ENCODE assay signal across 14 cellular contexts in genomic region chr4:189436207-189436606, GRCh38.
A peak's percentile ranks its signal among the peaks of the same experiment; 100 is the strongest.
DNase-seq lines count a peak whose midpoint lies in the region; ATAC-seq and TF ChIP-seq lines count a peak whose summit lies in the region.
"Had no signal": no experiment of that assay in that cellular context is flagged by ENCODE, and none has a peak within 500 bp of the region (broad histone marks: within the 10 kb centered on the region; RNA-seq: fewer than 3 reads in every experiment).

No MANE protein-coding gene starts in this region.

- H2AFZ ChIP-seq in DND-41 (ENCODE audit: low read depth, low read length), result no peak overlapping the region
- no peak overlapping the region for H2AFZ ChIP-seq in HCT116 (ENCODE audit: low read depth, low read length, poor library complexity, severe bottlenecking)
- no peak overlapping the region for H2AFZ ChIP-seq in hepatocyte

- intact Hi-C loops in HCT116 (cut with micrococcal nuclease), result loop anchor here (1.0 to 2.0 kb wide), 2 partner anchors 357 to 469 kb away; no protein-coding TSS in a partner anchor
- intact Hi-C loops in Panc1 (cut with micrococcal nuclease; ENCODE audit: unreplicated experiment), result no loop called here

- DNase-seq in DND-41, result no peak
- peak; percentile 4 for DNase-seq in HCT116 (ENCODE audit: low read depth, low spot score)
- DNase-seq in Panc1 (ENCODE audit: low read depth, low spot score), result no peak
- DNase-seq in hepatocyte (ENCODE audit: low spot score), result no peak
- no peak for DNase-seq in CD1c-positive myeloid dendritic cell (ENCODE audit: extremely low spot score)
- no peak for DNase-seq in activated effector memory CD4-positive, alpha-beta T cell treated with Interleukin-2 at 50 U/mL for 16 hours
- DNase-seq: activated gamma-delta T cell treated with Interleukin-2 at 50 U/mL for 16 hours; brain microvascular endothelial cell; CD4-positive, CD25-positive, alpha-beta regulatory T cell; NCI-H187 had no signal

- no peak overlapping the region for H3K9ac ChIP-seq in DND-41 (ENCODE audit: low read depth, low read length)
- H3K9ac ChIP-seq in HCT116 (ENCODE audit: low read length), result no peak overlapping the region

- TF ChIP-seq CTCF in DND-41 (IDR thresholded peaks at IDR 0.05; ENCODE audit: borderline replicate concordance, extremely low read depth, low read length, poor library complexity, severe bottlenecking) (peak; percentile 12), HCT116 (IDR thresholded peaks at IDR 0.05 in 2 of 3, conservative IDR thresholded peaks at IDR 0.05 in 1 of 3; ENCODE audit: borderline replicate concordance in 1 of 3, insufficient read depth in 1 of 3, low read depth in 2 of 3, low read length in 2 of 3) (peak; percentile 24 to 59 (median 47); a peak in 5 of 6 replicates), Panc1 (IDR thresholded peaks at IDR 0.05) (peak; percentile 39), hepatocyte (IDR thresholded peaks at IDR 0.05; ENCODE audit: poor library complexity) (peak; percentile 30)

- no peak overlapping the region for H3K27ac ChIP-seq in DND-41 (ENCODE audit: low read length)
- H3K27ac ChIP-seq in HCT116 (ENCODE audit: low read depth, low read length), result no peak overlapping the region
- H3K27ac ChIP-seq in Panc1 (ENCODE audit: low read length), result no peak overlapping the region
- H3K27ac ChIP-seq in hepatocyte, result no peak overlapping the region
- H3K27ac ChIP-seq: brain microvascular endothelial cell had no signal

- H3K36me3 ChIP-seq in DND-41 (ENCODE audit: insufficient read depth, low read length) (no peaks in the 10 kb centered on the region), HCT116 (ENCODE audit: control insufficient read depth in 1 of 2, insufficient read depth in 2 of 2, low read length in 2 of 2) (no peaks in the 10 kb centered on the region), Panc1 (ENCODE audit: control insufficient read depth, insufficient read depth, low read length) (no peaks in the 10 kb centered on the region), hepatocyte (replicated peaks; ENCODE audit: insufficient read depth, low read depth) (no peaks in the 10 kb centered on the region)
- H3K36me3 ChIP-seq: brain microvascular endothelial cell had no signal

- no peak for ATAC-seq in DND-41 (ENCODE audit: insufficient read depth, low read depth)
- ATAC-seq in HCT116, result peak; percentile 63
- no peak for ATAC-seq in Panc1
- ATAC-seq in HG03354 (IDR thresholded peaks at IDR 0.05; ENCODE audit: poor library complexity, severe bottlenecking, unreplicated experiment), result no peak
- no peak for ATAC-seq in HG03139 (IDR thresholded peaks at IDR 0.05; ENCODE audit: unreplicated experiment)
- ATAC-seq: natural killer cell treated with Interleukin-12 subunit alpha and Interleukin-12 subunit beta and Interleukin-15 and Interleukin-18, amount 100 ng/mL, for 72 hours had no signal

- WGBS in hepatocyte (ENCODE audit: low lambda C conversion rate, missing lambda C conversion rate), result 73% methylated on average over 3 of the region's 3 CpGs

- H3K4me3 ChIP-seq in DND-41 (ENCODE audit: low read depth in 1 of 2, low read length in 2 of 2) (no peak overlapping the region), HCT116 (replicated peaks in 1 of 2; ENCODE audit: low read depth in 1 of 2, low read length in 2 of 2) (no peak overlapping the region), Panc1 (ENCODE audit: low read depth in 2 of 2, low read length in 2 of 2) (no peak overlapping the region), hepatocyte (no peak overlapping the region)
- H3K4me3 ChIP-seq: lung had no signal

- no peaks in the 10 kb centered on the region for H3K27me3 ChIP-seq in DND-41 (ENCODE audit: insufficient read depth, low read length, poor library complexity)
- no peaks in the 10 kb centered on the region for H3K27me3 ChIP-seq in HCT116 (ENCODE audit: insufficient read depth, low read length)
- H3K27me3 ChIP-seq in Panc1 (ENCODE audit: control insufficient read depth, insufficient read depth, low read length), result no peaks in the 10 kb centered on the region
- H3K27me3 ChIP-seq in hepatocyte, result no peaks in the 10 kb centered on the region
- H3K27me3 ChIP-seq: brain microvascular endothelial cell had no signal

- TF ChIP-seq RAD21 in HCT116 (IDR thresholded peaks at IDR 0.05; ENCODE audit: low read depth), result peak; percentile 40

- POLR2A ChIA-PET in HCT116 (lab: Charles Lee) (no interaction called here), Panc1 (lab: Charles Lee) (no interaction called here)

- TF ChIP-seq POLR2A in HCT116 (IDR thresholded peaks at IDR 0.05; ENCODE audit: borderline replicate concordance, extremely low read depth, insufficient read depth, insufficient read length), result no peak

- H3K79me2 ChIP-seq in DND-41 (ENCODE audit: insufficient read depth, low read length) (no peaks in the 10 kb centered on the region), HCT116 (ENCODE audit: insufficient read depth, low read length) (no peaks in the 10 kb centered on the region), hepatocyte (no peaks in the 10 kb centered on the region)

- H4K20me1 ChIP-seq in DND-41 (ENCODE audit: insufficient read depth, low read length) (no peaks in the 10 kb centered on the region), HCT116 (ENCODE audit: insufficient read depth) (no peaks in the 10 kb centered on the region), hepatocyte (ENCODE audit: insufficient read depth, poor library complexity, severe bottlenecking) (no peaks in the 10 kb centered on the region)

- H3K4me1 ChIP-seq in DND-41 (ENCODE audit: insufficient read depth, low read length) (no peaks in the 10 kb centered on the region), HCT116 (ENCODE audit: control insufficient read depth in 1 of 2, insufficient read depth in 2 of 2, low read length in 2 of 2) (no peaks in the 10 kb centered on the region), Panc1 (ENCODE audit: control insufficient read depth, insufficient read depth, low read length) (no peaks in the 10 kb centered on the region), hepatocyte (ENCODE audit: insufficient read depth) (no peaks in the 10 kb centered on the region)

- in situ Hi-C loops in Panc1 (cut with HindIII; ENCODE audit: low pct_unique_long_range_greater_than_20kb, low sequenced_read_pairs), result no loop called here

- no peak overlapping the region for H3K4me2 ChIP-seq in DND-41 (ENCODE audit: insufficient read depth, low read length)
- no peak overlapping the region for H3K4me2 ChIP-seq in HCT116 (ENCODE audit: low read length)
- no peak overlapping the region for H3K4me2 ChIP-seq in hepatocyte

- H3K9me3 ChIP-seq in DND-41 (ENCODE audit: insufficient read depth, low read length, severe bottlenecking) (peaks cover 4% of the 10 kb centered on the region), HCT116 (ENCODE audit: control insufficient read depth in 1 of 2, insufficient read depth in 1 of 2, low read depth in 1 of 2, low read length in 2 of 2) (no peaks in the 10 kb centered on the region), Panc1 (ENCODE audit: control insufficient read depth, insufficient read depth, low read depth, low read length) (no peaks in the 10 kb centered on the region), hepatocyte (ENCODE audit: low read depth) (no peaks in the 10 kb centered on the region)

- BruUV-seq in HCT116 (replicated peaks; lab: Mats Ljungman, UMichigan) (no TSS peak), Panc1 (replicated peaks; lab: Mats Ljungman, UMichigan) (no TSS peak)

- CTCF ChIA-PET in HCT116 (lab: Charles Lee) (interaction anchor here (0.7 to 1.1 kb wide), 4 partner anchors 11 to 468 kb away, joined by 3 to 20 read pairs (median 6); no protein-coding TSS in a partner anchor), Panc1 (lab: Charles Lee) (no interaction called here)

- no peaks in the 10 kb centered on the region for H3K9me2 ChIP-seq in HCT116 (ENCODE audit: insufficient read depth)
- no peaks in the 10 kb centered on the region for H3K9me2 ChIP-seq in hepatocyte (replicated peaks; ENCODE audit: insufficient read depth)

- RAD21 ChIA-PET in HCT116 (lab: Charles Lee; ENCODE audit: low non-redundant PET in 1 of 2, low total read pairs in 2 of 2, uncharacterized antibody in 2 of 2, unreplicated experiment in 2 of 2), result no interaction called here

TF ChIP-seq in HCT116, 20 proteins besides CTCF, POLR2A, EP300 and RAD21 (continues in another document):
- no peak for TF ChIP-seq TCF7L2 (IDR thresholded peaks at IDR 0.05; ENCODE audit: borderline replicate concordance, extremely low read depth, insufficient read depth, insufficient read length)
- no peak for TF ChIP-seq YY1 (IDR thresholded peaks at IDR 0.05; ENCODE audit: extremely low read depth, insufficient replicate concordance, low read depth, low read length)
- TF ChIP-seq POLR2AphosphoS5 (IDR thresholded peaks at IDR 0.05; ENCODE audit: low read depth, low read length), result no peak
- no peak for TF ChIP-seq CEBPB (IDR thresholded peaks at IDR 0.05; ENCODE audit: low read depth)
- no peak for TF ChIP-seq MAX (IDR thresholded peaks at IDR 0.05)
- no peak for TF ChIP-seq EGR1 (IDR thresholded peaks at IDR 0.05; ENCODE audit: low read depth)
- no peak for TF ChIP-seq JUND (IDR thresholded peaks at IDR 0.05)
- TF ChIP-seq, protein P1, sequence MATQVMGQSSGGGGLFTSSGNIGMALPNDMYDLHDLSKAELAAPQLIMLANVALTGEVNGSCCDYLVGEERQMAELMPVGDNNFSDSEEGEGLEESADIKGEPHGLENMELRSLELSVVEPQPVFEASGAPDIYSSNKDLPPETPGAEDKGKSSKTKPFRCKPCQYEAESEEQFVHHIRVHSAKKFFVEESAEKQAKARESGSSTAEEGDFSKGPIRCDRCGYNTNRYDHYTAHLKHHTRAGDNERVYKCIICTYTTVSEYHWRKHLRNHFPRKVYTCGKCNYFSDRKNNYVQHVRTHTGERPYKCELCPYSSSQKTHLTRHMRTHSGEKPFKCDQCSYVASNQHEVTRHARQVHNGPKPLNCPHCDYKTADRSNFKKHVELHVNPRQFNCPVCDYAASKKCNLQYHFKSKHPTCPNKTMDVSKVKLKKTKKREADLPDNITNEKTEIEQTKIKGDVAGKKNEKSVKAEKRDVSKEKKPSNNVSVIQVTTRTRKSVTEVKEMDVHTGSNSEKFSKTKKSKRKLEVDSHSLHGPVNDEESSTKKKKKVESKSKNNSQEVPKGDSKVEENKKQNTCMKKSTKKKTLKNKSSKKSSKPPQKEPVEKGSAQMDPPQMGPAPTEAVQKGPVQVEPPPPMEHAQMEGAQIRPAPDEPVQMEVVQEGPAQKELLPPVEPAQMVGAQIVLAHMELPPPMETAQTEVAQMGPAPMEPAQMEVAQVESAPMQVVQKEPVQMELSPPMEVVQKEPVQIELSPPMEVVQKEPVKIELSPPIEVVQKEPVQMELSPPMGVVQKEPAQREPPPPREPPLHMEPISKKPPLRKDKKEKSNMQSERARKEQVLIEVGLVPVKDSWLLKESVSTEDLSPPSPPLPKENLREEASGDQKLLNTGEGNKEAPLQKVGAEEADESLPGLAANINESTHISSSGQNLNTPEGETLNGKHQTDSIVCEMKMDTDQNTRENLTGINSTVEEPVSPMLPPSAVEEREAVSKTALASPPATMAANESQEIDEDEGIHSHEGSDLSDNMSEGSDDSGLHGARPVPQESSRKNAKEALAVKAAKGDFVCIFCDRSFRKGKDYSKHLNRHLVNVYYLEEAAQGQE (IDR thresholded peaks at IDR 0.05; ENCODE audit: low read depth), result no peak
- no peak for TF ChIP-seq FOSL1 (IDR thresholded peaks at IDR 0.05; ENCODE audit: low read depth)
